In the genomic region with DNA sequence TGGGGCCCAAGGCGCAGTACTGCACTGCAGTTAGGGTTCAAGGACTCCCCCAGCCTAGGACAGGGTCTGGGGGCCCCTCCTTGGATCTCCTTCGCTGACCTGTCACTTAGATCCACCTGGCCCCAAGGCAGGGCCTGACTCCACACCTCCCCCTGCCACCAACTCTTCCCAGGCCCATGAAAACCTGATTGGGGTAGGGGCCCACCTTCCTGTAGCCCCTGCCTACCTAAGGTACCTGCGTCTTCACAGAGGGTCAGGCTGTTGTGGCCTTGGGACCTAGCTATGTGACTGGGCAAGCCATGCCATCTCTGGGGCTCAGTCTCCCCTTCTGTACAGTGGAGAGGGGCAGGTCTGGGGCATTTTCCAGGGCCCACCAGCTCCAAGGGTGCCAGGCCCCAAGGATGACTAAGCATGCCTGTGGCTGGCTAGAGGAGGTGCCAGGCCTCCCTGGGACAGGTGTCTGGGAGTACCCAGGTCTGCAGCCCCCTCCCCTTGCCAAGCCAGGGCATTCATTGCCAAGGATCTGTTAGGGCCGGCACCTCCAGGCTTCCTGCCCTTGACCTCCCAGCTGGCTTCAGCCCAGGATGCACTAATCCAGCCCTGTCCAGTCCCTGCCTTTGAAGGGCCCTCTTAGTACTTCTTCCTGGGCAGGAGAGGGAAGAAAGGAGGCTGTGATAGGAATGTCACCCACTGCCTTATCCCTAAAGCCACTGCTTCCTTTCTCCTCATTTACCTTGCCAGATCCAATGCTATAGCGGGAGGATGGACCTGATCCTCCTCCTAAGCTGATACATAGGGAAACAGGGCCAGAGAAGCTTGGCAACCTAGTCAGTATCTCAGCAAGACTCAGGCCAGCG, we compare ENCODE assay signal across 1 cellular context.
TF ChIP-seq lines count a peak whose summit lies in the region.

No MANE protein-coding gene starts in this region.

TF ChIP-seq in HepG2, 621 proteins besides CTCF, POLR2A, EP300 and RAD21:
- TF ChIP-seq GLI4 (CRISPR knock-in tag; IDR thresholded peaks at IDR 0.05; ENCODE audit: borderline replicate concordance) (no peak), CREB1 (IDR thresholded peaks at IDR 0.05) (no peak), CREB1 (CRISPR knock-in tag; IDR thresholded peaks at IDR 0.05) (no peak), ZNF432 (CRISPR knock-in tag; IDR thresholded peaks at IDR 0.05; ENCODE audit: borderline replicate concordance) (no peak), YEATS2 (CRISPR knock-in tag; IDR thresholded peaks at IDR 0.05; ENCODE audit: borderline replicate concordance) (no peak), SRSF1 (optimal IDR thresholded peaks at IDR 0.05; ENCODE audit: low read depth, low read length) (peak; percentile 8), ZNF674 (CRISPR knock-in tag; IDR thresholded peaks at IDR 0.05; ENCODE audit: low read depth) (no peak), ZBTB7A (CRISPR knock-in tag; IDR thresholded peaks at IDR 0.05) (0 out of 2 replicates have a peak, but pooled peaks have one; percentile 27), ZNF781 (CRISPR knock-in tag; IDR thresholded peaks at IDR 0.05; ENCODE audit: borderline replicate concordance, not compliant biosample characterization) (no peak), ZNF24 (IDR thresholded peaks at IDR 0.05) (no peak), SCMH1 (CRISPR knock-in tag; IDR thresholded peaks at IDR 0.05; ENCODE audit: borderline replicate concordance) (no peak), TGIF2 (CRISPR knock-in tag; IDR thresholded peaks at IDR 0.05) (no peak), FOXC1 (CRISPR knock-in tag; IDR thresholded peaks at IDR 0.05; ENCODE audit: borderline replicate concordance) (0 out of 2 replicates have a peak, but pooled peaks have one; percentile 28), AHR (CRISPR knock-in tag; IDR thresholded peaks at IDR 0.05) (no peak), FOXP1 (IDR thresholded peaks at IDR 0.05) (no peak), FOXP1 (CRISPR knock-in tag; IDR thresholded peaks at IDR 0.05) (no peak), ESRRA (CRISPR knock-in tag; IDR thresholded peaks at IDR 0.05; ENCODE audit: low read depth) (no peak), ZNF350 (CRISPR knock-in tag; IDR thresholded peaks at IDR 0.05; ENCODE audit: borderline replicate concordance, low read depth) (0 out of 2 replicates have a peak, but pooled peaks have one; percentile 8), SRY (CRISPR knock-in tag; IDR thresholded peaks at IDR 0.05) (0 out of 2 replicates have a peak, but pooled peaks have one; percentile 51)
- TF ChIP-seq, protein P1, sequence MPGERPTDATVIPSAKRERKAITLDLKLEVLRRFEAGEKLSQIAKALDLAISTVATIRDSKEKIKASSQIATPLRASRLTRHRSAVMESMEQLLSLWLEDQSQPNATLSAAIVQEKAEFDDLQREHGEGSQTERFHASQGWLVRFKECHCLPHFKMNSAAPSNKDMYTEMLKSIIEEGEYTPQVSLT (CRISPR knock-in tag; IDR thresholded peaks at IDR 0.05; ENCODE audit: borderline replicate concordance, low read depth), result no peak
- TF ChIP-seq, protein P2, sequence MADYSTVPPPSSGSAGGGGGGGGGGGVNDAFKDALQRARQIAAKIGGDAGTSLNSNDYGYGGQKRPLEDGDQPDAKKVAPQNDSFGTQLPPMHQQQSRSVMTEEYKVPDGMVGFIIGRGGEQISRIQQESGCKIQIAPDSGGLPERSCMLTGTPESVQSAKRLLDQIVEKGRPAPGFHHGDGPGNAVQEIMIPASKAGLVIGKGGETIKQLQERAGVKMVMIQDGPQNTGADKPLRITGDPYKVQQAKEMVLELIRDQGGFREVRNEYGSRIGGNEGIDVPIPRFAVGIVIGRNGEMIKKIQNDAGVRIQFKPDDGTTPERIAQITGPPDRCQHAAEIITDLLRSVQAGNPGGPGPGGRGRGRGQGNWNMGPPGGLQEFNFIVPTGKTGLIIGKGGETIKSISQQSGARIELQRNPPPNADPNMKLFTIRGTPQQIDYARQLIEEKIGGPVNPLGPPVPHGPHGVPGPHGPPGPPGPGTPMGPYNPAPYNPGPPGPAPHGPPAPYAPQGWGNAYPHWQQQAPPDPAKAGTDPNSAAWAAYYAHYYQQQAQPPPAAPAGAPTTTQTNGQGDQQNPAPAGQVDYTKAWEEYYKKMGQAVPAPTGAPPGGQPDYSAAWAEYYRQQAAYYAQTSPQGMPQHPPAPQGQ (CRISPR knock-in tag; IDR thresholded peaks at IDR 0.05; ENCODE audit: borderline replicate concordance), result no peak
